1 cellular context compared by ENCODE assay signal in the genomic region with DNA sequence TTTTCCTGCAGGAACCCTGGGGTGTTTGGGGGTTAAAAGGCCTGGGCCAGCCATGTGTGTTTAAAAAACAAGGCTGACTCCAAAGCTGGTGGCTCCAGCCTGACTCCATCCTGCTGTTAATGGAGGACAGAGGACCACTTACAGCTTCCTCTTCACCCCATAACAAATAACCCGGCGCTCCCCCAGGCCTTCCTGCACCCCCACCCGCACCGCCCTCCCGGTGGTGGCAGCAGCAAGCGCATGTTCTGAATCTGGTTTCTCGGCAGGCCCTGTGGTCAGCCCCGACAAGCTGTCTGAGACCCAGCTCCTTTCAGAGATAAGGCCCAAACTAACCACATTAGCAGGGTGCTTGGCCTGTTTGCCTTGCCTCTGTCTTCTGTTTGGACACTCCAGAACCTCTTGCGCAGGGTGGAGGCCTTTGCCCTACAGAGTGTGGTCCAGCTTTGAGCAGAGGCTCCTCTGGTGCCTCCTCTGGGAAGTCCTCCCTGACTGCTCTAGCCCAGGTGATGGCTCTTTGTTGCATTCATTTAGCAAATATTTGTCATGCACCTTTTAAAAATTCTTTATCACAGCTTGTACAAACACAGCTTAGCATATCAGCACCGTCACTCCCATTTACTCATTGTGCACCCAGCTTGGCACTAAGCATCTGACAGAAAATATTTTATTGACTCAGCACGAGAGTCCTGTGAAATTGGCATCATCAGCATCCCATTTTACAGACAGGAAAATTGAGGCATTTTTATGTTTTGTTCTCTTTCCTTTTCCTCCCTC.
TF ChIP-seq lines count a peak whose summit lies in the region.

No MANE protein-coding gene starts in this region.

TF ChIP-seq in endothelial cell of umbilical vein, 7 proteins besides CTCF, POLR2A, EP300 and RAD21 (continued from another document):
- no peak for TF ChIP-seq FOS (IDR thresholded peaks at IDR 0.05; ENCODE audit: borderline replicate concordance, insufficient read depth, low read length)
- no peak for TF ChIP-seq EZH2 (IDR thresholded peaks at IDR 0.05; ENCODE audit: borderline replicate concordance, low read depth, low read length, severe bottlenecking)
- TF ChIP-seq JUN (IDR thresholded peaks at IDR 0.05; ENCODE audit: borderline replicate concordance, insufficient read depth, insufficient read length, low read depth): no peak
- TF ChIP-seq MYC (IDR thresholded peaks at IDR 0.05; ENCODE audit: low read depth, low read length): no peak
- TF ChIP-seq POLR2AphosphoS5 (IDR thresholded peaks at IDR 0.05; ENCODE audit: insufficient read depth, low read depth, low read length): no peak
- TF ChIP-seq, protein P1, sequence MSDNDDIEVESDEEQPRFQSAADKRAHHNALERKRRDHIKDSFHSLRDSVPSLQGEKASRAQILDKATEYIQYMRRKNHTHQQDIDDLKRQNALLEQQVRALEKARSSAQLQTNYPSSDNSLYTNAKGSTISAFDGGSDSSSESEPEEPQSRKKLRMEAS (IDR thresholded peaks at IDR 0.05; ENCODE audit: insufficient read depth, insufficient read length): no peak
